ENCODE assay signal across 24 cellular contexts in genomic region chr11:131423715-131424114, GRCh38. TPM values are rescaled to one million over a fixed set of nuclear protein-coding genes. Genes with fewer than 3 reads are reported as not detected.
DNase-seq lines count a peak whose midpoint lies in the region; ATAC-seq and TF ChIP-seq lines count a peak whose summit lies in the region.
"Had no signal": no experiment of that assay in that cellular context is flagged by ENCODE, and none has a peak within 500 bp of the region (broad histone marks: within the 10 kb centered on the region; RNA-seq: fewer than 3 reads in every experiment).

No MANE protein-coding gene starts in this region.

- no peaks in the 10 kb centered on the region for H3K36me3 ChIP-seq in RWPE2 (ENCODE audit: low read depth)
- H3K36me3 ChIP-seq in left lung: no peaks in the 10 kb centered on the region
- no peaks in the 10 kb centered on the region for H3K36me3 ChIP-seq in upper lobe of left lung
- H3K36me3 ChIP-seq: ascending aorta, ovary, SJSA1, tibial nerve had no signal

- peak in 3 of 4 donors; percentile 38 to 87 (median 55) for TF ChIP-seq EP300 in upper lobe of left lung (IDR thresholded peaks at IDR 0.05)

- 35 to 47% methylated on average over 4 of the region's 4 CpGs for WGBS in upper lobe of left lung, 2 donors

- H3K4me1 ChIP-seq in RWPE2 (ENCODE audit: insufficient read depth, poor library complexity, severe bottlenecking) (peaks cover 20% of the 10 kb centered on the region), left lung (no peaks in the 10 kb centered on the region), upper lobe of left lung (peaks cover 0 to 11% (median 0%) of the 10 kb centered on the region in 4 donors)
- H3K4me1 ChIP-seq: ascending aorta, SJSA1, tibial nerve had no signal

- peak; percentile 97 for DNase-seq in NCI-H526 (lab: John Stamatoyannopoulos, UW)
- no peak for DNase-seq in NCI-H526 treated with DMSO at 0.1 percent for 48 hours (lab: John Stamatoyannopoulos, UW)
- DNase-seq in RWPE2 (ENCODE audit: low spot score): no peak
- DNase-seq in left lung: peak in 1 of 2 donors; percentile 70
- DNase-seq in upper lobe of left lung: peak in 1 of 2 donors; percentile 75
- no peak for DNase-seq in NAMALWA (ENCODE audit: low spot score)
- no peak for DNase-seq in caudate nucleus (lab: John Stamatoyannopoulos, UW)
- DNase-seq: CD4-positive, CD25-positive, alpha-beta regulatory T cell; DND-41; erythroblast; GOT3; head of caudate nucleus; kidney; NCI-H1694; NCI-H446; ovary had no signal

- intact Hi-C loops in left lung (cut with DNase I): no loop called here

- ATAC-seq in RWPE2 (ENCODE audit: low read depth): peak; percentile 95
- ATAC-seq in left lung: peak; percentile 92
- ATAC-seq in upper lobe of left lung (ENCODE audit: low FRiP score in 2 of 2): peak; percentile 72 to 85
- no peak for ATAC-seq in GM19452 (IDR thresholded peaks at IDR 0.05; ENCODE audit: unreplicated experiment)
- ATAC-seq: activated CD4-positive, CD25-positive, alpha-beta regulatory T cell treated with anti-CD3 and anti-CD28 coated beads, Interleukin-2, amount 50 U/mL, for 24 hours; GM12878 had no signal

- H3K27me3 ChIP-seq in RWPE2 (ENCODE audit: insufficient read depth, poor library complexity, severe bottlenecking): no peaks in the 10 kb centered on the region
- H3K27me3 ChIP-seq in left lung: peaks cover 0 to 4% of the 10 kb centered on the region in 2 donors
- no peaks in the 10 kb centered on the region for H3K27me3 ChIP-seq in upper lobe of left lung
- H3K27me3 ChIP-seq: ascending aorta, ovary, SJSA1, tibial nerve had no signal

- no peak for TF ChIP-seq POLR2A in upper lobe of left lung (IDR thresholded peaks at IDR 0.05)

- no peak overlapping the region for H3K4me3 ChIP-seq in RWPE2 (ENCODE audit: severe bottlenecking)
- no peak overlapping the region for H3K4me3 ChIP-seq in left lung
- H3K4me3 ChIP-seq in upper lobe of left lung: no peak overlapping the region
- H3K4me3 ChIP-seq: ascending aorta, GM12878, ovary, SJSA1, skin epidermis, tibial nerve had no signal

- H3K27ac ChIP-seq in RWPE2 (ENCODE audit: poor library complexity, severe bottlenecking): peak overlapping the region; percentile 58
- peak overlapping the region; percentile 18 to 50 for H3K27ac ChIP-seq in left lung
- H3K27ac ChIP-seq in upper lobe of left lung: peak overlapping the region in 1 of 4 donors; percentile 57
- no peak overlapping the region for H3K27ac ChIP-seq in caudate nucleus (ENCODE audit: low read depth, low read length)
- H3K27ac ChIP-seq: 22Rv1, ascending aorta, ovary, SJSA1, tibial nerve had no signal

- TF ChIP-seq CTCF in RWPE2 (IDR thresholded peaks at IDR 0.05; ENCODE audit: poor library complexity, severe bottlenecking) (no peak), left lung (IDR thresholded peaks at IDR 0.05) (no peak), upper lobe of left lung (IDR thresholded peaks at IDR 0.05) (no peak)

- H3K9me3 ChIP-seq in RWPE2 (ENCODE audit: severe bottlenecking): no peaks in the 10 kb centered on the region
- no peaks in the 10 kb centered on the region for H3K9me3 ChIP-seq in left lung
- no peaks in the 10 kb centered on the region for H3K9me3 ChIP-seq in upper lobe of left lung
- H3K9me3 ChIP-seq: ascending aorta, ovary, SJSA1, tibial nerve had no signal

RNA-seq across cellular contexts. Expression of gene NTM, which starts 53.3 kb away (rescaled TPM):
- total RNA-seq in left lung (10 to 100 TPM in 1 of 2 donors, 1 to 10 TPM in 1; 9.5 to 21.6 TPM), upper lobe of left lung (100 to 1,000 TPM in 4 of 6 donors, 10 to 100 TPM in 1, 1 to 10 TPM in 1; 4.1 to 151 (median 115) TPM)
- total RNA-seq: ascending aorta; CD4-positive, CD25-positive, alpha-beta regulatory T cell; GM12878 had no signal

Comparison
In these comparisons a context has a peak if more than half of its experiments do, and no peak if none do; other contexts are left out.
1. DNase-seq: peak in NCI-H526 (2 of 2); none in NCI-H526 treated with DMSO at 0.1 percent for 48 hours (single experiment), RWPE2 (single experiment), NAMALWA (single experiment) and caudate nucleus (0 of 61).